In genomic region chr13:109152311-109152820, GRCh38 we compare ENCODE assay signal across 27 cellular contexts.
DNase-seq lines count a peak whose midpoint lies in the region; ATAC-seq, FAIRE-seq and TF ChIP-seq lines count a peak whose summit lies in the region.
"Had no signal": no experiment of that assay in that cellular context is flagged by ENCODE, and none has a peak within 500 bp of the region (broad histone marks: within the 10 kb centered on the region; RNA-seq: fewer than 3 reads in every experiment).

No MANE protein-coding gene starts in this region.

- no TSS peak for BruUV-seq in IMR-90 (replicated peaks; lab: Mats Ljungman, UMichigan)

- no peak overlapping the region for H2BK5ac ChIP-seq in IMR-90 (ENCODE audit: low read depth, low read length, poor library complexity, severe bottlenecking)

- no peak overlapping the region for H3K4me3 Mint-ChIP-seq in astrocyte (ENCODE audit: unreplicated experiment)
- H3K4me3 Mint-ChIP-seq: CD14-positive monocyte; CD8-positive, alpha-beta memory T cell; GM23338 had no signal

- no peaks in the 10 kb centered on the region for H3K27me3 ChIP-seq in IMR-90 (ENCODE audit: control insufficient read depth, insufficient read depth, low read length)
- no peaks in the 10 kb centered on the region for H3K27me3 ChIP-seq in astrocyte (ENCODE audit: insufficient read depth, low read length)
- no peaks in the 10 kb centered on the region for H3K27me3 ChIP-seq in keratinocyte (ENCODE audit: control insufficient read depth, extremely low read depth, insufficient read depth, low read length)
- H3K27me3 ChIP-seq in smooth muscle cell (ENCODE audit: low read depth): no peaks in the 10 kb centered on the region
- no peaks in the 10 kb centered on the region for H3K27me3 ChIP-seq in prostate gland (replicated peaks; ENCODE audit: insufficient read depth)
- H3K27me3 ChIP-seq: BE2C had no signal

- no peaks in the 10 kb centered on the region for H3K36me3 Mint-ChIP-seq in astrocyte (ENCODE audit: low read depth, unreplicated experiment)
- H3K36me3 Mint-ChIP-seq: CD14-positive monocyte; CD8-positive, alpha-beta memory T cell had no signal

- no peaks in the 10 kb centered on the region for H3K9me3 Mint-ChIP-seq in astrocyte (ENCODE audit: unreplicated experiment)
- H3K9me3 Mint-ChIP-seq: CD14-positive monocyte, GM23338 had no signal

- H4K91ac ChIP-seq in IMR-90 (ENCODE audit: insufficient read depth, low read depth, low read length): peak overlapping the region; percentile 4; the same call in 1 of the 2 replicates

- no peaks in the 10 kb centered on the region for H3K9me3 ChIP-seq in IMR-90 (ENCODE audit: control insufficient read depth, insufficient read depth, low read length)
- H3K9me3 ChIP-seq in astrocyte (ENCODE audit: insufficient read depth, low read depth, low read length): no peaks in the 10 kb centered on the region
- H3K9me3 ChIP-seq in keratinocyte (ENCODE audit: control insufficient read depth, low read depth, low read length): no peaks in the 10 kb centered on the region
- H3K9me3 ChIP-seq in smooth muscle cell (replicated peaks; ENCODE audit: low read depth): no peaks in the 10 kb centered on the region
- H3K9me3 ChIP-seq in prostate gland: no peaks in the 10 kb centered on the region
- H3K9me3 ChIP-seq: BE2C, HAP-1 had no signal

- no peak overlapping the region for H3K18ac ChIP-seq in IMR-90 (ENCODE audit: low read depth, low read length)

- no peak overlapping the region for H3K4ac ChIP-seq in IMR-90 (ENCODE audit: low read depth, low read length)

- H3K9ac ChIP-seq in IMR-90 (ENCODE audit: low read depth, low read length) (no peak overlapping the region), astrocyte (ENCODE audit: low read length) (no peak overlapping the region), keratinocyte (ENCODE audit: control insufficient read depth, extremely low read depth, insufficient read depth, low read length) (no peak overlapping the region), smooth muscle cell (ENCODE audit: low read depth) (no peak overlapping the region)

- dilution Hi-C loops in IMR-90 (cut with HindIII; ENCODE audit: low sequenced_read_pairs, unreplicated experiment): no loop called here
- dilution Hi-C loops in keratinocyte (cut with MboI; ENCODE audit: extremely low pct_ligation_motif_present, low sequenced_read_pairs): no loop called here

- H3K9me1 ChIP-seq in IMR-90 (ENCODE audit: insufficient read depth, low read length) (peaks cover 23% of the 10 kb centered on the region), keratinocyte (ENCODE audit: control insufficient read depth, extremely low read depth, insufficient read depth, low read length) (no peaks in the 10 kb centered on the region)

- 44% methylated on average over 2 of the region's 9 CpGs; no CpG with 5 or more reads in 1 of the 2 experiments for WGBS in IMR-90 (ENCODE audit: extremely low coverage in 2 of 2, insufficient read length in 1 of 2), 2 experiments
- WGBS in smooth muscle cell (ENCODE audit: low lambda C conversion rate): 59% methylated on average over 9 of the region's 9 CpGs
- WGBS in prostate gland: 64% methylated on average over 9 of the region's 9 CpGs

- POLR2A ChIA-PET in IMR-90 (lab: Charles Lee; ENCODE audit: unreplicated experiment): no interaction called here

- ATAC-seq in IMR-90 (ENCODE audit: low read depth) (no peak), GM18858 (IDR thresholded peaks at IDR 0.05; ENCODE audit: unreplicated experiment) (no peak)
- ATAC-seq: GM12878, GM23338, PC-3 had no signal

- no peaks in the 10 kb centered on the region for H3K27me3 Mint-ChIP-seq in astrocyte (ENCODE audit: low read depth, unreplicated experiment)
- H3K27me3 Mint-ChIP-seq: CD8-positive, alpha-beta memory T cell had no signal

- H3K4me1 ChIP-seq in IMR-90 (ENCODE audit: control insufficient read depth, insufficient read depth, low read length) (peaks cover 32% of the 10 kb centered on the region), astrocyte (ENCODE audit: insufficient read depth, low read length) (peaks cover 51% of the 10 kb centered on the region), keratinocyte (ENCODE audit: control insufficient read depth, extremely low read depth, insufficient read depth, low read length) (peaks cover 79% of the 10 kb centered on the region), smooth muscle cell (ENCODE audit: low read depth) (peaks cover 53% of the 10 kb centered on the region), prostate gland (replicated peaks) (no peaks in the 10 kb centered on the region)
- H3K4me1 ChIP-seq: BE2C, HAP-1 had no signal

- peaks cover 43% of the 10 kb centered on the region for H3K4me1 Mint-ChIP-seq in astrocyte (ENCODE audit: low read depth, unreplicated experiment)
- H3K4me1 Mint-ChIP-seq: CD8-positive, alpha-beta memory T cell had no signal

- CTCF ChIA-PET in IMR-90 (lab: Yijun Ruan, JAX): no interaction called here

- no peak overlapping the region for H2AFZ ChIP-seq in IMR-90 (replicated peaks; ENCODE audit: low read length, poor library complexity)
- H2AFZ ChIP-seq in astrocyte (ENCODE audit: low read depth, low read length): no peak overlapping the region
- H2AFZ ChIP-seq in keratinocyte (ENCODE audit: control insufficient read depth, low read length): no peak overlapping the region
- peak overlapping the region; percentile 50 for H2AFZ ChIP-seq in smooth muscle cell (ENCODE audit: low read depth)

- no peak overlapping the region for H3K4me3 ChIP-seq in IMR-90 (ENCODE audit: insufficient read depth, low read depth, low read length)
- no peak overlapping the region for H3K4me3 ChIP-seq in astrocyte (ENCODE audit: insufficient read depth, low read depth, low read length)
- H3K4me3 ChIP-seq in keratinocyte (ENCODE audit: control insufficient read depth in 2 of 3, extremely low read depth in 1 of 3, insufficient read depth in 2 of 3, low read depth in 1 of 3, low read length in 3 of 3): no peak overlapping the region
- H3K4me3 ChIP-seq in smooth muscle cell: no peak overlapping the region
- H3K4me3 ChIP-seq in prostate gland: no peak overlapping the region
- H3K4me3 ChIP-seq: GM12878, GM23338, HAP-1 had no signal

- no peak overlapping the region for H4K5ac ChIP-seq in IMR-90 (ENCODE audit: low read depth, low read length)

- no peak overlapping the region for H3K56ac ChIP-seq in IMR-90 (ENCODE audit: extremely low read depth, insufficient read depth, low read length)

- H3K23ac ChIP-seq in IMR-90 (ENCODE audit: low read depth, low read length): no peak overlapping the region

- no peak overlapping the region for H4K8ac ChIP-seq in IMR-90 (ENCODE audit: low read depth in 2 of 2, low read length in 2 of 2)

- peak overlapping the region; percentile 28 for H3K27ac Mint-ChIP-seq in astrocyte (ENCODE audit: unreplicated experiment)
- H3K27ac Mint-ChIP-seq: CD14-positive monocyte; CD8-positive, alpha-beta memory T cell; GM23338 had no signal

- H2AK9ac ChIP-seq in IMR-90 (replicated peaks; ENCODE audit: low read depth, low read length, poor library complexity): no peak overlapping the region

- H2AK5ac ChIP-seq in IMR-90 (ENCODE audit: low read depth, low read length): no peak overlapping the region

- intact Hi-C loops in IMR-90 (cut with micrococcal nuclease) (no loop called here), prostate gland (cut with DNase I) (no loop called here), posterior vena cava (cut with DNase I) (loop anchor here in 1 of 2 donors (10.0 kb wide), 2 partner anchors 102 to 302 kb away; no protein-coding TSS in a partner anchor)

- 0 out of 2 replicates have a peak overlapping the region, but pooled peaks have one; percentile 21 for H2BK120ac ChIP-seq in IMR-90 (ENCODE audit: low read depth, low read length)

- TF ChIP-seq CTCF in IMR-90 (conservative IDR thresholded peaks at IDR 0.05; ENCODE audit: low read depth, low read length) (no peak), astrocyte (IDR thresholded peaks at IDR 0.05; ENCODE audit: insufficient read depth, low read depth, low read length) (no peak), keratinocyte (optimal IDR thresholded peaks at IDR 0.05 in 1 of 3, IDR thresholded peaks at IDR 0.05 in 1 of 3, conservative IDR thresholded peaks at IDR 0.05 in 1 of 3; ENCODE audit: extremely low read depth in 1 of 3, insufficient read depth in 2 of 3, low read length in 3 of 3) (no peak), smooth muscle cell (IDR thresholded peaks at IDR 0.05; ENCODE audit: borderline replicate concordance, insufficient read depth, poor library complexity, severe bottlenecking) (no peak), prostate gland (IDR thresholded peaks at IDR 0.05) (no peak)

- no peak overlapping the region for H3K14ac ChIP-seq in IMR-90 (replicated peaks; ENCODE audit: low read depth, low read length)

- peak overlapping the region; percentile 64; the same call in 2 of the 3 replicates for H2BK15ac ChIP-seq in IMR-90 (ENCODE audit: low read depth, low read length)

- no peak for FAIRE-seq in astrocyte (lab: Jason Lieb, UNC)
- peak; percentile 39 for FAIRE-seq in keratinocyte (lab: Jason Lieb, UNC)
- FAIRE-seq: GM12878 had no signal

- H2BK20ac ChIP-seq in IMR-90 (ENCODE audit: low read depth, low read length): no peak overlapping the region; the same call in 1 of the 2 replicates

- in situ Hi-C loops in IMR-90 (cut with MboI; ENCODE audit: low sequenced_read_pairs): loop anchor here (5.0 kb wide), 2 partner anchors 100 to 635 kb away; partner anchors contain the start of gene IRS2

- no peak for TF ChIP-seq RAD21 in IMR-90 (IDR thresholded peaks at IDR 0.05; ENCODE audit: low read length)

- no peaks in the 10 kb centered on the region for H3K79me1 ChIP-seq in IMR-90 (ENCODE audit: low read depth in 1 of 2, low read length in 2 of 2)

- no peak overlapping the region for H3K27ac ChIP-seq in IMR-90 (ENCODE audit: insufficient read depth, low read length)
- no peak overlapping the region for H3K27ac ChIP-seq in astrocyte (ENCODE audit: low read depth, low read length)
- H3K27ac ChIP-seq in keratinocyte (ENCODE audit: control insufficient read depth, insufficient read depth, low read length): peak overlapping the region; percentile 79
- no peak overlapping the region for H3K27ac ChIP-seq in smooth muscle cell (ENCODE audit: low read depth)
- no peak overlapping the region for H3K27ac ChIP-seq in prostate gland

- no peak for DNase-seq in IMR-90
- DNase-seq in astrocyte (ENCODE audit: low read depth): no peak
- no peak for DNase-seq in keratinocyte (ENCODE audit: low read depth, low spot score)
- DNase-seq in smooth muscle cell (lab: John Stamatoyannopoulos, UW; ENCODE audit: unreplicated experiment): no peak
- no peak for DNase-seq in prostate gland (ENCODE audit: low spot score)
- no peak for DNase-seq in posterior vena cava (ENCODE audit: low spot score)
- DNase-seq: ACHN; BE2C; CD8-positive, alpha-beta memory T cell; DMS 273 treated with DMSO at 0.1 percent for 48 hours; DMS79; EL; GDM1; NCI-H1105; NCI-H146; NCI-H1930; NCI-H446; NCI-H524 treated with DMSO at 0.1 percent for 48 hours; NCI-H774; PC-3; RPMI8226; SHP77 had no signal

- H3K4me2 ChIP-seq in IMR-90 (ENCODE audit: low read depth, low read length) (no peak overlapping the region), astrocyte (ENCODE audit: low read length) (no peak overlapping the region), keratinocyte (ENCODE audit: control insufficient read depth, extremely low read depth, insufficient read depth, low read depth, low read length) (no peak overlapping the region), smooth muscle cell (peak overlapping the region; percentile 27)
- H3K4me2 ChIP-seq: GM23338 had no signal

- H3F3A ChIP-seq in smooth muscle cell (ENCODE audit: low read depth): no peaks in the 10 kb centered on the region

- H4K20me1 ChIP-seq in IMR-90 (ENCODE audit: insufficient read depth, low read length) (no peaks in the 10 kb centered on the region), astrocyte (ENCODE audit: insufficient read depth, low read length) (no peaks in the 10 kb centered on the region), keratinocyte (ENCODE audit: control insufficient read depth, extremely low read depth, insufficient read depth, low read length) (no peaks in the 10 kb centered on the region), smooth muscle cell (ENCODE audit: low read depth) (no peaks in the 10 kb centered on the region)

- TF ChIP-seq POLR2A in IMR-90 (IDR thresholded peaks at IDR 0.05; ENCODE audit: low read depth, low read length) (no peak), prostate gland (IDR thresholded peaks at IDR 0.05) (no peak)

- H3K36me3 ChIP-seq in IMR-90 (ENCODE audit: control insufficient read depth, insufficient read depth, low read length): no peaks in the 10 kb centered on the region
- no peaks in the 10 kb centered on the region for H3K36me3 ChIP-seq in astrocyte (ENCODE audit: insufficient read depth, low read length)
- no peaks in the 10 kb centered on the region for H3K36me3 ChIP-seq in keratinocyte (ENCODE audit: control insufficient read depth in 2 of 2, extremely low read depth in 1 of 2, insufficient read depth in 2 of 2, low read length in 2 of 2)
- no peaks in the 10 kb centered on the region for H3K36me3 ChIP-seq in smooth muscle cell (ENCODE audit: low read depth)
- H3K36me3 ChIP-seq in prostate gland: no peaks in the 10 kb centered on the region
- H3K36me3 ChIP-seq: BE2C, HAP-1 had no signal

- H3K79me2 ChIP-seq in astrocyte (ENCODE audit: insufficient read depth, low read length) (no peaks in the 10 kb centered on the region), keratinocyte (ENCODE audit: control insufficient read depth, insufficient read depth, low read length) (no peaks in the 10 kb centered on the region), smooth muscle cell (ENCODE audit: low read depth) (no peaks in the 10 kb centered on the region)
